21 cellular contexts compared by ENCODE assay signal in genomic region chr1:100795646-100795985, GRCh38.
"Had no signal": no experiment of that assay in that cellular context is flagged by ENCODE, and none has a peak within 500 bp of the region (broad histone marks: within the 10 kb centered on the region; RNA-seq: fewer than 3 reads in every experiment).

No MANE protein-coding gene starts in this region.

- H3K36me3 Mint-ChIP-seq: stimulated activated memory B cell treated with anti-CD40 and anti-IgM and Interleukin-4, amounts not matched to agents 10 μg/mL and 1 μg/mL and 100 μg/mL, for 72 hours had no signal

- H3K4me3 Mint-ChIP-seq: natural killer cell treated with Interleukin-12 subunit alpha and Interleukin-12 subunit beta and Interleukin-15 and Interleukin-18, amount 100 ng/mL, for 72 hours; stimulated activated memory B cell treated with anti-CD40 and anti-IgM and Interleukin-4, amounts not matched to agents 10 μg/mL and 1 μg/mL and 100 μg/mL, for 72 hours; stimulated activated naive CD8-positive, alpha-beta T cell treated with anti-CD3 and anti-CD28 coated beads, Interleukin-15, Interleukin-2, amounts not matched to agents 100 ng/mL and 50 ng/mL, for 24 hours had no signal

- H3K27ac ChIP-seq: coronary artery, gastroesophageal sphincter, left ventricle myocardium inferior, pancreas, right lobe of liver, tibial artery, upper lobe of left lung, uterus had no signal

- H3K4me3 ChIP-seq: coronary artery, gastroesophageal sphincter, left ventricle myocardium inferior, pancreas, right lobe of liver, spleen, tibial artery, upper lobe of left lung, uterus had no signal

- H3K36me3 ChIP-seq: gastroesophageal sphincter, left ventricle myocardium inferior, pancreas, right lobe of liver, spleen, tibial artery, upper lobe of left lung, uterus had no signal

- H3K27me3 Mint-ChIP-seq: progenitor cell of endocrine pancreas had no signal

- H3K9me3 ChIP-seq: pancreas, right lobe of liver, tibial artery, upper lobe of left lung, uterus had no signal

- H3K4me1 Mint-ChIP-seq: stimulated activated memory B cell treated with anti-CD40 and anti-IgM and Interleukin-4, amounts not matched to agents 10 μg/mL and 1 μg/mL and 100 μg/mL, for 72 hours had no signal

- H3K27ac Mint-ChIP-seq: natural killer cell treated with Interleukin-12 subunit alpha and Interleukin-12 subunit beta and Interleukin-15 and Interleukin-18, amount 100 ng/mL, for 72 hours; progenitor cell of endocrine pancreas; stimulated activated memory B cell treated with anti-CD40 and anti-IgM and Interleukin-4, amounts not matched to agents 10 μg/mL and 1 μg/mL and 100 μg/mL, for 72 hours; stimulated activated naive CD8-positive, alpha-beta T cell treated with anti-CD3 and anti-CD28 coated beads, Interleukin-15, Interleukin-2, amounts not matched to agents 100 ng/mL and 50 ng/mL, for 24 hours had no signal

- ATAC-seq: esophagus mucosa; gastroesophageal sphincter; natural killer cell treated with Interleukin-12 subunit alpha and Interleukin-12 subunit beta and Interleukin-15 and Interleukin-18, amount 100 ng/mL, for 72 hours; right lobe of liver; stimulated activated memory B cell treated with anti-CD40 and anti-IgM and Interleukin-4, amounts not matched to agents 10 μg/mL and 1 μg/mL and 100 μg/mL, for 72 hours had no signal

- DNase-seq: effector CD8-positive, alpha-beta T cell; glutamatergic neuron; islet precursor cell; left ventricle myocardium inferior; occipital lobe; pancreas; right lobe of liver; spleen; stimulated activated CD4-positive, alpha-beta T cell treated with anti-CD3 and anti-CD28 coated beads, Interleukin-15, amount 100 ng/mL, for 24 hours; stimulated activated CD4-positive, alpha-beta T cell treated with anti-CD3 and anti-CD28 coated beads, Interleukin-1b, Interleukin-23, amount 100 ng/mL, for 48 hours; stimulated activated CD4-positive, alpha-beta T cell treated with anti-CD3 and anti-CD28 coated beads, Interleukin-4, amount 100 ng/mL, for 24 hours; tibial artery; upper lobe of left lung; uterus had no signal

- H3K4me1 ChIP-seq: pancreas, tibial artery, upper lobe of left lung, uterus had no signal

- H3K9me3 Mint-ChIP-seq: natural killer cell treated with Interleukin-12 subunit alpha and Interleukin-12 subunit beta and Interleukin-15 and Interleukin-18, amount 100 ng/mL, for 72 hours; stimulated activated memory B cell treated with anti-CD40 and anti-IgM and Interleukin-4, amounts not matched to agents 10 μg/mL and 1 μg/mL and 100 μg/mL, for 72 hours; stimulated activated naive CD8-positive, alpha-beta T cell treated with anti-CD3 and anti-CD28 coated beads, Interleukin-15, Interleukin-2, amounts not matched to agents 100 ng/mL and 50 ng/mL, for 24 hours had no signal

- H3K27me3 ChIP-seq: gastroesophageal sphincter, pancreas, right lobe of liver, spleen, tibial artery, upper lobe of left lung, uterus had no signal
